Comparison of ENCODE assay signal across 16 cellular contexts in the genomic region with DNA sequence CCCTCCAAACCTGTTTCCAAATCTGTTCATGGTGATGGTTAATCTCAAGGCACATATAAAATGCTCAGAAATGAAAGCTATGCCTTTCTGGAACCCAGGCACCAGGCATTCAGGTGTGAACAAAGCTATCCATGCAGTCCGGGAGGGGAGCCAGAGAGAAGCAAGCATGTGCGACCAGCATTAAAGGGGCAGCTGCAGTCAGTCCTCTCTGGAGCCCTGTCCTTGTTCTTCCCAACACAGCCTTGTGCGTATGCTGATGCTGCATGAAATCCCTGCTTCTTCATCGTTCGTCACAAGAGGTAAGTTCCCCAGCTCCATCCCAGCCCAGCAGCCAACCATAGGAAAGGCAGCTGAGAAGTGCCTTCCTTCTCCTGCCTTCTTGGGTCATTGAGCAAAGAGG.
"Had no signal": no experiment of that assay in that cellular context is flagged by ENCODE, and none has a peak within 500 bp of the region (broad histone marks: within the 10 kb centered on the region; RNA-seq: fewer than 3 reads in every experiment).

No MANE protein-coding gene starts in this region.

- H3K27ac ChIP-seq: neural progenitor cell, transverse colon, VCaP had no signal

- H3K4me3 ChIP-seq: neural progenitor cell, transverse colon had no signal

- ATAC-seq: naive thymus-derived CD8-positive, alpha-beta T cell; right cardiac atrium; stimulated activated naive B cell treated with anti-CD40 and anti-IgM and Interleukin-4, amounts not matched to agents 10 μg/mL and 1 μg/mL and 100 μg/mL, for 72 hours; T-cell had no signal

- H3K27me3 ChIP-seq: neural progenitor cell, transverse colon had no signal

- DNase-seq: activated CD4-positive, alpha-beta T cell treated with anti-CD3 and anti-CD28 coated beads for 48 hours; activated CD4-positive, alpha-beta T cell treated with anti-CD3 and anti-CD28 coated beads, Interleukin-2, amount 50 U/mL, for 48 hours; activated CD8-positive, alpha-beta memory T cell treated with anti-CD3 and anti-CD28 coated beads for 24 hours; activated effector memory CD4-positive, alpha-beta T cell treated with Interleukin-2 at 50 U/mL for 16 hours; activated naive CD4-positive, alpha-beta T cell treated with Interleukin-2 at 50 U/mL for 16 hours; activated naive CD8-positive, alpha-beta T cell treated with anti-CD3 and anti-CD28 coated beads for 36 hours; effector memory CD4-positive, alpha-beta T cell; naive thymus-derived CD8-positive, alpha-beta T cell; right cardiac atrium; stimulated activated CD4-positive, alpha-beta T cell treated with anti-CD3 and anti-CD28 coated beads, Interleukin-15, amount 100 ng/mL, for 24 hours; stimulated activated CD4-positive, alpha-beta T cell treated with anti-CD3 and anti-CD28 coated beads, Interleukin-2, amount 100 ng/mL, for 24 hours; stimulated activated naive B cell treated with anti-CD40 and anti-IgM and Interleukin-4, amounts not matched to agents 10 μg/mL and 1 μg/mL and 100 μg/mL, for 72 hours; T-cell; transverse colon had no signal
